ENCODE assay signal across 22 cellular contexts in genomic region chr17:28704219-28704858, GRCh38. TPM values are rescaled to one million over a fixed set of nuclear protein-coding genes. Genes with fewer than 3 reads are reported as not detected.
DNase-seq lines count a peak whose midpoint lies in the region; ATAC-seq and TF ChIP-seq lines count a peak whose summit lies in the region.
"Had no signal": no experiment of that assay in that cellular context is flagged by ENCODE, and none has a peak within 500 bp of the region (broad histone marks: within the 10 kb centered on the region; RNA-seq: fewer than 3 reads in every experiment).

No MANE protein-coding gene starts in this region.

- no peak overlapping the region for H3K4me3 Mint-ChIP-seq in WTC11
- no peak overlapping the region for H3K4me3 Mint-ChIP-seq in memory B cell
- H3K4me3 Mint-ChIP-seq: T-helper 17 cell had no signal

- H3K4me1 Mint-ChIP-seq in WTC11: peaks cover 29% of the 10 kb centered on the region
- no peaks in the 10 kb centered on the region for H3K4me1 Mint-ChIP-seq in memory B cell

- H3K36me3 ChIP-seq in cardiac muscle cell (peaks cover 29% of the 10 kb centered on the region), colonic mucosa (peaks cover 21% of the 10 kb centered on the region)

- POLR2A ChIA-PET in WTC11 (lab: Charles Lee): interaction anchor here (0.8 to 1.3 kb wide), 6 partner anchors 15 to 127 kb away, joined by 3 to 5 read pairs (median 4); partner anchors contain the start of genes ALDOC, BLTP2, NEK8 and RPL23A

- TF ChIP-seq CTCF in cardiac muscle cell (IDR thresholded peaks at IDR 0.05; ENCODE audit: low read depth, low read length) (no peak), WTC11 (IDR thresholded peaks at IDR 0.05) (no peak), colonic mucosa (IDR thresholded peaks at IDR 0.05) (no peak)

- CTCF ChIA-PET in WTC11 (lab: Charles Lee): interaction anchor here (0.6 to 1.5 kb wide), 4 partner anchors 15 to 60 kb away, joined by 3 to 6 read pairs (median 4); partner anchors contain the start of genes BLTP2 and RPL23A

- peaks cover 39% of the 10 kb centered on the region for H3K36me3 Mint-ChIP-seq in WTC11
- peaks cover 29% of the 10 kb centered on the region for H3K36me3 Mint-ChIP-seq in memory B cell

- H3K27ac ChIP-seq in cardiac muscle cell: peak overlapping the region; percentile 57
- no peak overlapping the region for H3K27ac ChIP-seq in colonic mucosa
- H3K27ac ChIP-seq: gastroesophageal sphincter, skin epidermis, transverse colon had no signal

- DNase-seq in cardiac muscle cell (ENCODE audit: low read depth in 1 of 2, low spot score in 1 of 2): no peak
- no peak for DNase-seq in left ventricle myocardium superior
- no peak for DNase-seq in WTC11 (ENCODE audit: low spot score)
- no peak for DNase-seq in memory B cell (ENCODE audit: low spot score in 2 of 2)
- no peak for DNase-seq in NCI-H2196 treated with DMSO at 0.1 percent for 48 hours (lab: John Stamatoyannopoulos, UW; ENCODE audit: unreplicated experiment)
- DNase-seq in colonic mucosa: no peak
- DNase-seq: activated gamma-delta T cell, cortex of kidney, DMS79 treated with DMSO at 0.1 percent for 48 hours, GF-D8, hippocampal formation, NCI-H1092 treated with DMSO at 0.1 percent for 48 hours, NCI-H2029, NCI-H226, NCI-H748 treated with DMSO at 0.1 percent for 48 hours, T-helper 17 cell, transverse colon had no signal

- H3K4me1 ChIP-seq in cardiac muscle cell (ENCODE audit: low read depth): no peaks in the 10 kb centered on the region
- H3K4me1 ChIP-seq in colonic mucosa: no peaks in the 10 kb centered on the region

- H3K27ac Mint-ChIP-seq in WTC11 (peak overlapping the region; percentile 32), memory B cell (peak overlapping the region; percentile 49)
- H3K27ac Mint-ChIP-seq: T-helper 17 cell had no signal

- H3K9me3 ChIP-seq in cardiac muscle cell (ENCODE audit: low read depth): no peaks in the 10 kb centered on the region
- no peaks in the 10 kb centered on the region for H3K9me3 ChIP-seq in colonic mucosa
- H3K9me3 ChIP-seq: BLaER1 treated with 17β-estradiol and CSF1 and Interleukin-3, amounts not matched to agents 10 nM and 100 nM; gastroesophageal sphincter; transverse colon had no signal

- H3K27me3 ChIP-seq in cardiac muscle cell (no peaks in the 10 kb centered on the region), colonic mucosa (no peaks in the 10 kb centered on the region)
- H3K27me3 ChIP-seq: BLaER1 treated with 17β-estradiol and CSF1 and Interleukin-3, amounts not matched to agents 10 nM and 100 nM; gastroesophageal sphincter; transverse colon had no signal

- ATAC-seq in left ventricle myocardium superior: no peak
- no peak for ATAC-seq in WTC11
- no peak for ATAC-seq in memory B cell (ENCODE audit: low read depth)
- ATAC-seq in GM19351 (IDR thresholded peaks at IDR 0.05; ENCODE audit: unreplicated experiment): no peak
- ATAC-seq: gastroesophageal sphincter, left lobe of liver, T-helper 17 cell had no signal

- H3K9me3 Mint-ChIP-seq in WTC11: no peaks in the 10 kb centered on the region
- H3K9me3 Mint-ChIP-seq in memory B cell: no peaks in the 10 kb centered on the region

- intact Hi-C loops in left ventricle myocardium superior (cut with micrococcal nuclease) (no loop called here), colonic mucosa (cut with DNase I) (no loop called here)

- H3K27me3 Mint-ChIP-seq in WTC11 (ENCODE audit: low read depth): no peaks in the 10 kb centered on the region
- H3K27me3 Mint-ChIP-seq in memory B cell: no peaks in the 10 kb centered on the region
- H3K27me3 Mint-ChIP-seq: T-helper 17 cell had no signal

- H3K9ac ChIP-seq in colonic mucosa (ENCODE audit: low read depth in 2 of 2, low read length in 2 of 2): no peak overlapping the region

- H3K4me3 ChIP-seq in cardiac muscle cell: no peak overlapping the region
- no peak overlapping the region for H3K4me3 ChIP-seq in colonic mucosa
- H3K4me3 ChIP-seq: BLaER1 treated with 17β-estradiol and CSF1 and Interleukin-3, amounts not matched to agents 10 nM and 100 nM; gastroesophageal sphincter; skin epidermis; transverse colon had no signal

TF ChIP-seq in WTC11, 78 proteins besides CTCF, POLR2A, EP300 and RAD21 (continues in another document):
- no peak for TF ChIP-seq MXD4 (CRISPR knock-in tag; IDR thresholded peaks at IDR 0.05; ENCODE audit: borderline replicate concordance)
- TF ChIP-seq ZNF423 (CRISPR knock-in tag; IDR thresholded peaks at IDR 0.05): no peak
- TF ChIP-seq, protein P1, sequence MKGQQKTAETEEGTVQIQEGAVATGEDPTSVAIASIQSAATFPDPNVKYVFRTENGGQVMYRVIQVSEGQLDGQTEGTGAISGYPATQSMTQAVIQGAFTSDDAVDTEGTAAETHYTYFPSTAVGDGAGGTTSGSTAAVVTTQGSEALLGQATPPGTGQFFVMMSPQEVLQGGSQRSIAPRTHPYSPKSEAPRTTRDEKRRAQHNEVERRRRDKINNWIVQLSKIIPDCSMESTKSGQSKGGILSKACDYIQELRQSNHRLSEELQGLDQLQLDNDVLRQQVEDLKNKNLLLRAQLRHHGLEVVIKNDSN (CRISPR knock-in tag; IDR thresholded peaks at IDR 0.05): no peak
- TF ChIP-seq ZNF671 (CRISPR knock-in tag; IDR thresholded peaks at IDR 0.05): no peak
- no peak for TF ChIP-seq ELF4 (CRISPR knock-in tag; IDR thresholded peaks at IDR 0.05; ENCODE audit: low read depth)
- TF ChIP-seq, protein P2, sequence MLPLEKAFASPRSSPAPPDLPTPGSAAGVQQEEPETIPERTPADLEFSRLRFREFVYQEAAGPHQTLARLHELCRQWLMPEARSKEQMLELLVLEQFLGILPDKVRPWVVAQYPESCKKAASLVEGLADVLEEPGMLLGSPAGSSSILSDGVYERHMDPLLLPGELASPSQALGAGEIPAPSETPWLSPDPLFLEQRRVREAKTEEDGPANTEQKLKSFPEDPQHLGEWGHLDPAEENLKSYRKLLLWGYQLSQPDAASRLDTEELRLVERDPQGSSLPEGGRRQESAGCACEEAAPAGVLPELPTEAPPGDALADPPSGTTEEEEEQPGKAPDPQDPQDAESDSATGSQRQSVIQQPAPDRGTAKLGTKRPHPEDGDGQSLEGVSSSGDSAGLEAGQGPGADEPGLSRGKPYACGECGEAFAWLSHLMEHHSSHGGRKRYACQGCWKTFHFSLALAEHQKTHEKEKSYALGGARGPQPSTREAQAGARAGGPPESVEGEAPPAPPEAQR (CRISPR knock-in tag; IDR thresholded peaks at IDR 0.05): no peak
- TF ChIP-seq PREB (CRISPR knock-in tag; IDR thresholded peaks at IDR 0.05; ENCODE audit: borderline replicate concordance): no peak
- TF ChIP-seq NR1H2 (CRISPR knock-in tag; IDR thresholded peaks at IDR 0.05): no peak
- TF ChIP-seq TEAD4 (CRISPR knock-in tag; IDR thresholded peaks at IDR 0.05): no peak
- no peak for TF ChIP-seq SP1 (CRISPR knock-in tag; conservative IDR thresholded peaks at IDR 0.05)
- TF ChIP-seq ZBTB43 (CRISPR knock-in tag; IDR thresholded peaks at IDR 0.05): no peak

RNA-seq across cellular contexts. Expression of gene PROCA1, which starts 7.3 kb away (rescaled TPM):
- total RNA-seq in cardiac muscle cell (19.4 and 44.8 TPM in 2 replicates), left ventricle myocardium superior (0.89 TPM), WTC11 (2021) (28.4 to 33.9 TPM (median 31.7 TPM) in 3 replicates), colonic mucosa (1 to 10 TPM; 1.0 to 2.5 TPM)
- polyA plus RNA-seq in cardiac muscle cell: 7.8 and 11.1 TPM in 2 replicates

RNA-seq across cellular contexts. Expression of gene RAB34, which starts 13.3 kb away (rescaled TPM):
- total RNA-seq in cardiac muscle cell: 256 and 276 TPM in 2 replicates
- 177 and 186 TPM in 2 replicates for polyA plus RNA-seq in cardiac muscle cell
- 14.8 TPM for total RNA-seq in left ventricle myocardium superior
- total RNA-seq in WTC11 (2021): 153 to 181 TPM (median 162 TPM) in 3 replicates
- 10 to 100 TPM in 1 of 2 donors, 1 to 10 TPM in 1; 6.2 to 14.0 TPM for total RNA-seq in colonic mucosa

RNA-seq across cellular contexts. Expression of gene RPL23A, which starts 15.4 kb away (rescaled TPM):
- 332 and 489 TPM in 2 replicates for total RNA-seq in cardiac muscle cell
- polyA plus RNA-seq in cardiac muscle cell: 944 and 1,028 TPM in 2 replicates
- 918 TPM for total RNA-seq in left ventricle myocardium superior
- total RNA-seq in WTC11 (2021): 1,832 to 2,055 TPM (median 2,048 TPM) in 3 replicates
- 1,000 to 10,000 TPM; 1,201 to 1,388 TPM for total RNA-seq in colonic mucosa

RNA-seq across cellular contexts. Expression of gene TLCD1, which starts 21.7 kb away (rescaled TPM):
- total RNA-seq in cardiac muscle cell: 3.0 and 7.8 TPM in 2 replicates
- polyA plus RNA-seq in cardiac muscle cell: 7.2 and 15.4 TPM in 2 replicates
- 2.6 TPM for total RNA-seq in left ventricle myocardium superior
- 36.0 to 41.2 TPM (median 36.5 TPM) in 3 replicates for total RNA-seq in WTC11 (2021)
- 10 to 100 TPM in 1 of 2 donors, 1 to 10 TPM in 1; 5.7 to 20.4 TPM for total RNA-seq in colonic mucosa

RNA-seq across cellular contexts. Expression of gene NEK8, which starts 24.2 kb away (rescaled TPM):
- 5.0 and 7.7 TPM in 2 replicates for total RNA-seq in cardiac muscle cell
- 9.0 and 13.6 TPM in 2 replicates for polyA plus RNA-seq in cardiac muscle cell
- total RNA-seq in left ventricle myocardium superior: 0.94 TPM
- total RNA-seq in WTC11 (2021): 17.9 to 25.0 TPM (median 18.6 TPM) in 3 replicates
- 1 to 10 TPM; 3.0 to 6.7 TPM for total RNA-seq in colonic mucosa
